7 cellular contexts compared by ENCODE assay signal in genomic region chr6:107458687-107459282, GRCh38. TPM values are rescaled to one million over a fixed set of nuclear protein-coding genes. Genes with fewer than 3 reads are reported as not detected.
DNase-seq lines count a peak whose midpoint lies in the region; ATAC-seq and TF ChIP-seq lines count a peak whose summit lies in the region.

No MANE protein-coding gene starts in this region.

- WGBS in lower leg skin, 2 donors = 1% methylated on average over 27 to 29 of the region's 29 CpGs

- intact Hi-C loops in lower leg skin (cut with DNase I; ENCODE audit: low total_unique reads) = no loop called here

- ATAC-seq in GM21529 (IDR thresholded peaks at IDR 0.05; ENCODE audit: unreplicated experiment) = peak; percentile 28

- H3K36me3 ChIP-seq in stomach smooth muscle (ENCODE audit: control insufficient read depth in 2 of 2, insufficient read depth in 2 of 2, low read length in 2 of 2) = no peaks in the 10 kb centered on the region

- H3K27ac ChIP-seq in stomach smooth muscle (ENCODE audit: low read length) = peak overlapping the region; percentile 75

- no peak for TF ChIP-seq POLR2A in lower leg skin (IDR thresholded peaks at IDR 0.05)

- DNase-seq in GM10266 (ENCODE audit: extremely low spot score) (peak; percentile 12), HuH-7 (ENCODE audit: low spot score) (peak; percentile 28), T-helper 1 cell (peak in 4 of 5 donors; percentile 4 to 29 (median 12)), choroid plexus epithelial cell (ENCODE audit: low read depth) (peak; percentile 33), lower leg skin (ENCODE audit: low spot score in 2 of 2) (peak; percentile 19 to 86)

- peak overlapping the region; percentile 76 for H3K4me3 ChIP-seq in choroid plexus epithelial cell (ENCODE audit: low read depth, low read length)
- peak overlapping the region; percentile 83 for H3K4me3 ChIP-seq in lower leg skin (ENCODE audit: low read depth, poor library complexity, severe bottlenecking)
- peak overlapping the region; percentile 96 to 99 for H3K4me3 ChIP-seq in stomach smooth muscle (ENCODE audit: low read length in 2 of 2)

- no peaks in the 10 kb centered on the region for H3K27me3 ChIP-seq in stomach smooth muscle (ENCODE audit: control insufficient read depth in 1 of 2, insufficient read depth in 2 of 2, low read length in 2 of 2)

- no peaks in the 10 kb centered on the region for H3K9me3 ChIP-seq in stomach smooth muscle (ENCODE audit: control insufficient read depth in 2 of 2, low read length in 2 of 2)

- TF ChIP-seq CTCF in GM10266 (IDR thresholded peaks at IDR 0.05; ENCODE audit: control insufficient read depth, insufficient read depth, low read depth, missing control alignments) = no peak
- TF ChIP-seq CTCF in choroid plexus epithelial cell (conservative IDR thresholded peaks at IDR 0.05; ENCODE audit: low read depth, low read length) = no peak
- TF ChIP-seq CTCF in lower leg skin (IDR thresholded peaks at IDR 0.05) = no peak

- H3K4me1 ChIP-seq in stomach smooth muscle (ENCODE audit: control insufficient read depth, insufficient read depth, low read length) = peaks cover 5% of the 10 kb centered on the region

- H3K9ac ChIP-seq in stomach smooth muscle (ENCODE audit: low read length in 2 of 2) = peak overlapping the region; percentile 79 to 94

RNA-seq across cellular contexts. Expression of gene PDSS2, which starts 0.6 kb away (rescaled TPM):
- 10 to 100 TPM in 3 of 4 donors, 1 to 10 TPM in 1; 6.9 to 14.8 (median 11.4) TPM for total RNA-seq in lower leg skin

RNA-seq across cellular contexts. Expression of gene SOBP, which starts 31.1 kb away (rescaled TPM):
- total RNA-seq in lower leg skin = 1 to 10 TPM in 3 of 4 donors, under 1 TPM in 1; 0.27 to 2.7 (median 1.5) TPM

Comparison
In these comparisons a context has a peak if more than half of its experiments do, and no peak if none do; other contexts are left out.
1. Peak in every context shown above with its lines: DNase-seq, ATAC-seq, H3K4me3 ChIP-seq and H3K27ac ChIP-seq.